10 cellular contexts compared by ENCODE assay signal in the genomic region with DNA sequence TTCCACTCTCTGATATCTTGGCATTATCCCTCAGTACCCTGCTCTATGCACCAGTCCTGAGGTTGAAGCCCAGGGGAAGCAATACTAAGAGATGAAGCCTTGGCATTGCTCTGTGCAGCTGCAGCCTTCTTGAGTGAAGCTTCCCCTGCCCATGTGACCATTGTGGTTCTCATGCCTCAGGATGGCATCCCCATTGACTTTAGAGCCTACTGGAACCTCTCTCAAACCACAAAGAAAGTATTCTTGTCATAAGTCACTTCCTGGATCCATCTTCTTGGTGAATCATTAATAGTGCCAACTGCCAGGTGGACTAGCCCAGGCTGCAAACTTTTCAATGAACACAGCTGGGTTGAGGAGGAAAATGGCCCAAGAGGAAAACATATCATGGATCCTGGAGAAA.
DNase-seq lines count a peak whose midpoint lies in the region; ATAC-seq and FAIRE-seq lines count a peak whose summit lies in the region.
"Had no signal": no experiment of that assay in that cellular context is flagged by ENCODE, and none has a peak within 500 bp of the region (broad histone marks: within the 10 kb centered on the region; RNA-seq: fewer than 3 reads in every experiment).

No MANE protein-coding gene starts in this region.

- peak; percentile 31 for DNase-seq in NCI-H2196 (lab: John Stamatoyannopoulos, UW; ENCODE audit: unreplicated experiment)
- no peak for DNase-seq in NCI-H2196 treated with DMSO at 0.1 percent for 48 hours (lab: John Stamatoyannopoulos, UW; ENCODE audit: unreplicated experiment)
- DNase-seq in RPMI8226: peak; percentile 66
- DNase-seq in urothelium cell line (ENCODE audit: low spot score): peak; percentile 56
- DNase-seq in SIG-M5 (lab: John Stamatoyannopoulos, UW): no peak
- DNase-seq: amygdala had no signal

- FAIRE-seq in urothelium cell line (lab: Jason Lieb, UNC): no peak
- FAIRE-seq: A204.1 had no signal

- ATAC-seq in HG03135 (IDR thresholded peaks at IDR 0.05; ENCODE audit: unreplicated experiment) (peak; percentile 84), GM19328 (IDR thresholded peaks at IDR 0.05; ENCODE audit: unreplicated experiment) (no peak)
- ATAC-seq in activated CD4-positive, CD25-positive, alpha-beta regulatory T cell treated with anti-CD3 and anti-CD28 coated beads, Interleukin-2, amount 50 U/mL, for 24 hours: no peak

Comparison
In these comparisons a context has a peak if more than half of its experiments do, and no peak if none do; other contexts are left out.
1. DNase-seq: peak in NCI-H2196 (single experiment), RPMI8226 (single experiment) and urothelium cell line (single experiment); none in NCI-H2196 treated with DMSO at 0.1 percent for 48 hours (single experiment) and SIG-M5 (single experiment).